Comparison of ENCODE assay signal across 10 cellular contexts in genomic region chr15:77059761-77060345, GRCh38. TPM values are rescaled to one million over a fixed set of nuclear protein-coding genes. Genes with fewer than 3 reads are reported as not detected.
A peak's percentile ranks its signal among the peaks of the same experiment; 100 is the strongest.
DNase-seq lines count a peak whose midpoint lies in the region; ATAC-seq and TF ChIP-seq lines count a peak whose summit lies in the region.
"Had no signal": no experiment of that assay in that cellular context is flagged by ENCODE, and none has a peak within 500 bp of the region (broad histone marks: within the 10 kb centered on the region; RNA-seq: fewer than 3 reads in every experiment).

No MANE protein-coding gene starts in this region.

- no peaks in the 10 kb centered on the region for H3K27me3 Mint-ChIP-seq in activated T-cell treated with anti-CD3 and anti-CD28 coated beads, Interleukin-2, amount 50 U/mL, for 72 hours (ENCODE audit: low read depth)
- H3K27me3 Mint-ChIP-seq in brain = no peaks in the 10 kb centered on the region

- no peak for ATAC-seq in activated T-cell treated with anti-CD3 and anti-CD28 coated beads, Interleukin-2, amount 50 U/mL, for 72 hours (replicated peaks in 1 of 2)
- ATAC-seq in HG02981 (IDR thresholded peaks at IDR 0.05; ENCODE audit: unreplicated experiment) (peak; percentile 50), HG03097 (IDR thresholded peaks at IDR 0.05; ENCODE audit: low FRiP score, unreplicated experiment) (no peak)

- no peaks in the 10 kb centered on the region for H3K9me3 Mint-ChIP-seq in activated T-cell treated with anti-CD3 and anti-CD28 coated beads, Interleukin-2, amount 50 U/mL, for 72 hours
- H3K9me3 Mint-ChIP-seq in brain = no peaks in the 10 kb centered on the region
- H3K9me3 Mint-ChIP-seq: T-helper 1 cell treated with Interleukin-12 subunit alpha and Interleukin-12 subunit beta and Interleukin-4 antibody, amounts not matched to agents 30 μg/mL and 1 μg/mL, for 36 hours had no signal

- H3K27ac Mint-ChIP-seq in activated T-cell treated with anti-CD3 and anti-CD28 coated beads, Interleukin-2, amount 50 U/mL, for 72 hours = no peak overlapping the region
- H3K27ac Mint-ChIP-seq in brain = peak overlapping the region; percentile 17 to 93 (median 89)
- H3K27ac Mint-ChIP-seq: T-helper 1 cell treated with Interleukin-12 subunit alpha and Interleukin-12 subunit beta and Interleukin-4 antibody, amounts not matched to agents 30 μg/mL and 1 μg/mL, for 36 hours had no signal

- peaks cover 61% of the 10 kb centered on the region for H3K4me1 Mint-ChIP-seq in activated T-cell treated with anti-CD3 and anti-CD28 coated beads, Interleukin-2, amount 50 U/mL, for 72 hours (ENCODE audit: low read depth)
- peaks cover 92% of the 10 kb centered on the region for H3K4me1 Mint-ChIP-seq in brain

- peak overlapping the region; percentile 14 to 38 for H3K4me3 Mint-ChIP-seq in activated T-cell treated with anti-CD3 and anti-CD28 coated beads, Interleukin-2, amount 50 U/mL, for 72 hours
- H3K4me3 Mint-ChIP-seq in brain = peak overlapping the region; percentile 16 to 73 (median 68)
- H3K4me3 Mint-ChIP-seq: T-helper 1 cell treated with Interleukin-12 subunit alpha and Interleukin-12 subunit beta and Interleukin-4 antibody, amounts not matched to agents 30 μg/mL and 1 μg/mL, for 36 hours had no signal

- no peaks in the 10 kb centered on the region for H3K36me3 Mint-ChIP-seq in activated T-cell treated with anti-CD3 and anti-CD28 coated beads, Interleukin-2, amount 50 U/mL, for 72 hours (ENCODE audit: insufficient read depth in 2 of 2)
- H3K36me3 Mint-ChIP-seq in brain = peaks cover 10% of the 10 kb centered on the region

- TF ChIP-seq CTCF in brain (conservative IDR thresholded peaks at IDR 0.05) = no peak

- DNase-seq in activated T-cell treated with anti-CD3 and anti-CD28 coated beads, Interleukin-2, amount 50 U/mL, for 72 hours = no peak
- DNase-seq in activated T-cell treated with anti-CD3 and anti-CD28 coated beads, Interleukin-2, amount 50 U/mL, for 48 hours = no peak
- DNase-seq in superior temporal gyrus (ENCODE audit: extremely low spot score) (peak; percentile 50), DMS114 treated with DMSO at 0.1 percent for 48 hours (lab: John Stamatoyannopoulos, UW; ENCODE audit: unreplicated experiment) (no peak), GM03348 (ENCODE audit: low spot score) (no peak)
- DNase-seq: stimulated activated CD4-positive, alpha-beta T cell treated with anti-CD3 and anti-CD28 coated beads, Interleukin-2, amount 100 ng/mL, for 24 hours had no signal

RNA-seq across cellular contexts. Expression of gene TSPAN3, which starts 11.1 kb away (rescaled TPM):
- total RNA-seq in activated T-cell treated with anti-CD3 and anti-CD28 coated beads, Interleukin-2, amount 50 U/mL, for 72 hours = 10 to 100 TPM; 30.4 to 36.4 TPM
- 206 TPM for polyA plus RNA-seq in brain (ENCODE audit: insufficient read depth, low read depth, low replicate concordance)
